7 cellular contexts compared by ENCODE assay signal in the genomic region with DNA sequence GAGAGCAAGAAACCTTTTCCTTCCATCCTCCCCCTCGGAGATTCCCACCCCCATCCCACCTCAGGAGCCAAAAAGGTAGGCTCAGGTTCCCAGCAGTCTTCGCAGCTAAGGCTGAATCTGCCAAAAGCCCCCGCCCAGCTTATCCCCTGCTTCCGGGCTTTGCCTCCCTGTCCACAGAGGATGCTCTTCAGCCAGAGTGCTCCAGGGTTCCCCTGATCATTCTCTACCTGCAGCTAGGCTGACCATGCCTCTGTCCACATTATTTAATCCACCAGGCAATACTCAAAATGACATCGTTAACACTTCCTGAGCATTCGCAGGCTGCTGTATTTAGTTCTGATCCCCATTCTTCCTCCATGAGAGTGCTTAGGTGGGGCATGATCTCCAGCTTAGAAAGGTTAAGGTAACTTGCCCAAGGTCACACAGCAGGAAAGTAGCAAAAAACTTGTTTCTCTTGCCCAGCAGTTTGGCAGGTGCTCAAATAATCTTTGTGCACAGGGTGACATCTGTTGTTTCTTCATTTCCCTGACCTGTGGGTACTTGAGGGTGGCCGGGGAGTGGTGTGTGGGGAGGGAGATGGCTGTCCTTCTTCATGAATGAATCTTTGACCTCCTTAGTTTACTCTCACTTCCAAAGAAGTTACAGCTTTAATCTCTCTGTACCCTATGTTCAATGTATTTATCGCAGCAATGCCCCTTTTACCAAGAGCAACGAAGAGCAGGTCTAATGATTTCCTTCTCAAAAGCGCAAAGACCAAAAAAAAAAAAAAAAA.
A peak's percentile ranks its signal among the peaks of the same experiment; 100 is the strongest.
DNase-seq lines count a peak whose midpoint lies in the region; ATAC-seq and TF ChIP-seq lines count a peak whose summit lies in the region.

No MANE protein-coding gene starts in this region.

- H3K4me1 Mint-ChIP-seq in nephron = peaks cover 36% of the 10 kb centered on the region

- DNase-seq in GM06990 (ENCODE audit: extremely low read depth, insufficient read length) = no peak
- peak; percentile 16 for DNase-seq in NCI-H146 treated with DMSO at 0.1 percent for 48 hours (lab: John Stamatoyannopoulos, UW; ENCODE audit: unreplicated experiment)
- DNase-seq in Ammon's horn (ENCODE audit: low spot score) = no peak
- no peak for DNase-seq in NCI-H187 treated with DMSO at 0.1 percent for 48 hours (lab: John Stamatoyannopoulos, UW)

- H3K36me3 ChIP-seq in GM06990 (ENCODE audit: control insufficient read depth, insufficient read depth, low read length) (no peaks in the 10 kb centered on the region), duodenal mucosa (ENCODE audit: control insufficient read depth in 1 of 2, insufficient read depth in 2 of 2, low read length in 2 of 2) (no peaks in the 10 kb centered on the region)

- ATAC-seq in HG02798 (IDR thresholded peaks at IDR 0.05; ENCODE audit: poor library complexity, unreplicated experiment) = no peak

- peak overlapping the region; percentile 51 for H3K4me3 ChIP-seq in GM06990 (replicated peaks; ENCODE audit: low read depth, low read length)
- H3K4me3 ChIP-seq in duodenal mucosa (ENCODE audit: low read depth in 1 of 2, low read length in 2 of 2) = peak overlapping the region; percentile 50 to 62

- H3K9me3 Mint-ChIP-seq in nephron = no peaks in the 10 kb centered on the region

- peaks cover 11 to 20% of the 10 kb centered on the region in 2 donors for H3K4me1 ChIP-seq in duodenal mucosa (ENCODE audit: control insufficient read depth in 1 of 2, insufficient read depth in 2 of 2, low read length in 2 of 2)

- TF ChIP-seq CTCF in GM06990 (IDR thresholded peaks at IDR 0.05; ENCODE audit: insufficient read depth, low read length, poor library complexity, severe bottlenecking) = no peak
- no peak for TF ChIP-seq CTCF in nephron (IDR thresholded peaks at IDR 0.05; ENCODE audit: unreplicated experiment in 3 of 3)

- H3K27ac Mint-ChIP-seq in nephron = peak overlapping the region; percentile 90 to 98 (median 93)

- H3K36me3 Mint-ChIP-seq in nephron (ENCODE audit: low read depth) = peaks cover 6% of the 10 kb centered on the region

- H3K27ac ChIP-seq in duodenal mucosa (ENCODE audit: low read depth, low read length) = no peak overlapping the region

- peak overlapping the region; percentile 88 to 91 (median 90) for H3K4me3 Mint-ChIP-seq in nephron

- no peaks in the 10 kb centered on the region for H3K27me3 Mint-ChIP-seq in nephron (ENCODE audit: low read depth)

- H3K9ac ChIP-seq in duodenal mucosa (ENCODE audit: low read depth in 1 of 2, low read length in 2 of 2) = peak overlapping the region; percentile 18 to 25

- H3K27me3 ChIP-seq in GM06990 (replicated peaks; ENCODE audit: control insufficient read depth, insufficient read depth, low read length) = peaks cover 2% of the 10 kb centered on the region
- H3K27me3 ChIP-seq in duodenal mucosa (ENCODE audit: control insufficient read depth in 1 of 2, insufficient read depth in 2 of 2, low read length in 2 of 2) = no peaks in the 10 kb centered on the region

- H3K9me3 ChIP-seq in duodenal mucosa (ENCODE audit: control insufficient read depth in 1 of 2, low read length in 2 of 2) = no peaks in the 10 kb centered on the region
